In genomic region chr16:54817432-54817831, GRCh38 we compare ENCODE assay signal across 1 cellular context.
TF ChIP-seq lines count a peak whose summit lies in the region.

No MANE protein-coding gene starts in this region.

TF ChIP-seq in H1, 55 proteins besides CTCF, POLR2A, EP300 and RAD21 (continued from another document):
- TF ChIP-seq, protein P1, sequence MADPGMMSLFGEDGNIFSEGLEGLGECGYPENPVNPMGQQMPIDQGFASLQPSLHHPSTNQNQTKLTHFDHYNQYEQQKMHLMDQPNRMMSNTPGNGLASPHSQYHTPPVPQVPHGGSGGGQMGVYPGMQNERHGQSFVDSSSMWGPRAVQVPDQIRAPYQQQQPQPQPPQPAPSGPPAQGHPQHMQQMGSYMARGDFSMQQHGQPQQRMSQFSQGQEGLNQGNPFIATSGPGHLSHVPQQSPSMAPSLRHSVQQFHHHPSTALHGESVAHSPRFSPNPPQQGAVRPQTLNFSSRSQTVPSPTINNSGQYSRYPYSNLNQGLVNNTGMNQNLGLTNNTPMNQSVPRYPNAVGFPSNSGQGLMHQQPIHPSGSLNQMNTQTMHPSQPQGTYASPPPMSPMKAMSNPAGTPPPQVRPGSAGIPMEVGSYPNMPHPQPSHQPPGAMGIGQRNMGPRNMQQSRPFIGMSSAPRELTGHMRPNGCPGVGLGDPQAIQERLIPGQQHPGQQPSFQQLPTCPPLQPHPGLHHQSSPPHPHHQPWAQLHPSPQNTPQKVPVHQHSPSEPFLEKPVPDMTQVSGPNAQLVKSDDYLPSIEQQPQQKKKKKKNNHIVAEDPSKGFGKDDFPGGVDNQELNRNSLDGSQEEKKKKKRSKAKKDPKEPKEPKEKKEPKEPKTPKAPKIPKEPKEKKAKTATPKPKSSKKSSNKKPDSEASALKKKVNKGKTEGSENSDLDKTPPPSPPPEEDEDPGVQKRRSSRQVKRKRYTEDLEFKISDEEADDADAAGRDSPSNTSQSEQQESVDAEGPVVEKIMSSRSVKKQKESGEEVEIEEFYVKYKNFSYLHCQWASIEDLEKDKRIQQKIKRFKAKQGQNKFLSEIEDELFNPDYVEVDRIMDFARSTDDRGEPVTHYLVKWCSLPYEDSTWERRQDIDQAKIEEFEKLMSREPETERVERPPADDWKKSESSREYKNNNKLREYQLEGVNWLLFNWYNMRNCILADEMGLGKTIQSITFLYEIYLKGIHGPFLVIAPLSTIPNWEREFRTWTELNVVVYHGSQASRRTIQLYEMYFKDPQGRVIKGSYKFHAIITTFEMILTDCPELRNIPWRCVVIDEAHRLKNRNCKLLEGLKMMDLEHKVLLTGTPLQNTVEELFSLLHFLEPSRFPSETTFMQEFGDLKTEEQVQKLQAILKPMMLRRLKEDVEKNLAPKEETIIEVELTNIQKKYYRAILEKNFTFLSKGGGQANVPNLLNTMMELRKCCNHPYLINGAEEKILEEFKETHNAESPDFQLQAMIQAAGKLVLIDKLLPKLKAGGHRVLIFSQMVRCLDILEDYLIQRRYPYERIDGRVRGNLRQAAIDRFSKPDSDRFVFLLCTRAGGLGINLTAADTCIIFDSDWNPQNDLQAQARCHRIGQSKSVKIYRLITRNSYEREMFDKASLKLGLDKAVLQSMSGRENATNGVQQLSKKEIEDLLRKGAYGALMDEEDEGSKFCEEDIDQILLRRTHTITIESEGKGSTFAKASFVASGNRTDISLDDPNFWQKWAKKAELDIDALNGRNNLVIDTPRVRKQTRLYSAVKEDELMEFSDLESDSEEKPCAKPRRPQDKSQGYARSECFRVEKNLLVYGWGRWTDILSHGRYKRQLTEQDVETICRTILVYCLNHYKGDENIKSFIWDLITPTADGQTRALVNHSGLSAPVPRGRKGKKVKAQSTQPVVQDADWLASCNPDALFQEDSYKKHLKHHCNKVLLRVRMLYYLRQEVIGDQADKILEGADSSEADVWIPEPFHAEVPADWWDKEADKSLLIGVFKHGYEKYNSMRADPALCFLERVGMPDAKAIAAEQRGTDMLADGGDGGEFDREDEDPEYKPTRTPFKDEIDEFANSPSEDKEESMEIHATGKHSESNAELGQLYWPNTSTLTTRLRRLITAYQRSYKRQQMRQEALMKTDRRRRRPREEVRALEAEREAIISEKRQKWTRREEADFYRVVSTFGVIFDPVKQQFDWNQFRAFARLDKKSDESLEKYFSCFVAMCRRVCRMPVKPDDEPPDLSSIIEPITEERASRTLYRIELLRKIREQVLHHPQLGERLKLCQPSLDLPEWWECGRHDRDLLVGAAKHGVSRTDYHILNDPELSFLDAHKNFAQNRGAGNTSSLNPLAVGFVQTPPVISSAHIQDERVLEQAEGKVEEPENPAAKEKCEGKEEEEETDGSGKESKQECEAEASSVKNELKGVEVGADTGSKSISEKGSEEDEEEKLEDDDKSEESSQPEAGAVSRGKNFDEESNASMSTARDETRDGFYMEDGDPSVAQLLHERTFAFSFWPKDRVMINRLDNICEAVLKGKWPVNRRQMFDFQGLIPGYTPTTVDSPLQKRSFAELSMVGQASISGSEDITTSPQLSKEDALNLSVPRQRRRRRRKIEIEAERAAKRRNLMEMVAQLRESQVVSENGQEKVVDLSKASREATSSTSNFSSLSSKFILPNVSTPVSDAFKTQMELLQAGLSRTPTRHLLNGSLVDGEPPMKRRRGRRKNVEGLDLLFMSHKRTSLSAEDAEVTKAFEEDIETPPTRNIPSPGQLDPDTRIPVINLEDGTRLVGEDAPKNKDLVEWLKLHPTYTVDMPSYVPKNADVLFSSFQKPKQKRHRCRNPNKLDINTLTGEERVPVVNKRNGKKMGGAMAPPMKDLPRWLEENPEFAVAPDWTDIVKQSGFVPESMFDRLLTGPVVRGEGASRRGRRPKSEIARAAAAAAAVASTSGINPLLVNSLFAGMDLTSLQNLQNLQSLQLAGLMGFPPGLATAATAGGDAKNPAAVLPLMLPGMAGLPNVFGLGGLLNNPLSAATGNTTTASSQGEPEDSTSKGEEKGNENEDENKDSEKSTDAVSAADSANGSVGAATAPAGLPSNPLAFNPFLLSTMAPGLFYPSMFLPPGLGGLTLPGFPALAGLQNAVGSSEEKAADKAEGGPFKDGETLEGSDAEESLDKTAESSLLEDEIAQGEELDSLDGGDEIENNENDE (IDR thresholded peaks at IDR 0.05; ENCODE audit: insufficient replicate concordance, low read length): no peak
- TF ChIP-seq ZNF274 (IDR thresholded peaks at IDR 0.05; ENCODE audit: borderline replicate concordance, extremely low read depth, low read length): no peak
